ENCODE assay signal across 16 cellular contexts in genomic region chr10:11009471-11010308, GRCh38. TPM values are rescaled to one million over a fixed set of nuclear protein-coding genes. Genes with fewer than 3 reads are reported as not detected.
DNase-seq lines count a peak whose midpoint lies in the region; ATAC-seq and TF ChIP-seq lines count a peak whose summit lies in the region.
"Had no signal": no experiment of that assay in that cellular context is flagged by ENCODE, and none has a peak within 500 bp of the region (broad histone marks: within the 10 kb centered on the region; RNA-seq: fewer than 3 reads in every experiment).

No MANE protein-coding gene starts in this region.

- no peaks in the 10 kb centered on the region for H3K9me3 Mint-ChIP-seq in activated naive CD8-positive, alpha-beta T cell treated with anti-CD3 and anti-CD28 coated beads, Interleukin-2, amount 10 ng/mL, durations not matched to agents 7 days and 5 days
- H3K9me3 Mint-ChIP-seq in activated naive CD8-positive, alpha-beta T cell treated with anti-CD3 and anti-CD28 coated beads for 36 hours: no peaks in the 10 kb centered on the region
- H3K9me3 Mint-ChIP-seq in activated T-helper 17 cell treated with anti-CD3 and anti-CD28 coated beads, Interleukin-2, amount 50 U/mL, for 72 hours: no peaks in the 10 kb centered on the region
- no peaks in the 10 kb centered on the region for H3K9me3 Mint-ChIP-seq in activated naive CD8-positive, alpha-beta T cell treated with anti-CD3 and anti-CD28 coated beads, Interleukin-2, amount 50 U/mL, for 24 hours

- POLR2A ChIA-PET in activated naive CD8-positive, alpha-beta T cell treated with anti-CD3 and anti-CD28 coated beads, Interleukin-2, amount 10 ng/mL, durations not matched to agents 7 days and 5 days (lab: Charles Lee): no interaction called here

- H3K27ac ChIP-seq in thymus (ENCODE audit: low read depth): peak overlapping the region; percentile 93
- H3K27ac ChIP-seq in left ventricle myocardium inferior (replicated peaks): no peak overlapping the region
- H3K27ac ChIP-seq: cardiac muscle cell, neutrophil, PC-9, thoracic aorta, WERI-Rb-1 had no signal

- peaks cover 77% of the 10 kb centered on the region for H3K27me3 Mint-ChIP-seq in activated naive CD8-positive, alpha-beta T cell treated with anti-CD3 and anti-CD28 coated beads, Interleukin-2, amount 10 ng/mL, durations not matched to agents 7 days and 5 days
- H3K27me3 Mint-ChIP-seq in activated naive CD8-positive, alpha-beta T cell treated with anti-CD3 and anti-CD28 coated beads for 36 hours: peaks cover 84% of the 10 kb centered on the region
- peaks cover 74% of the 10 kb centered on the region for H3K27me3 Mint-ChIP-seq in activated T-helper 17 cell treated with anti-CD3 and anti-CD28 coated beads, Interleukin-2, amount 50 U/mL, for 72 hours
- H3K27me3 Mint-ChIP-seq in activated naive CD8-positive, alpha-beta T cell treated with anti-CD3 and anti-CD28 coated beads, Interleukin-2, amount 50 U/mL, for 24 hours: peaks cover 68% of the 10 kb centered on the region

- ATAC-seq in activated naive CD8-positive, alpha-beta T cell treated with anti-CD3 and anti-CD28 coated beads, Interleukin-2, amount 10 ng/mL, durations not matched to agents 7 days and 5 days (ENCODE audit: low read depth): peak; percentile 42
- peak; percentile 69 for ATAC-seq in activated T-helper 17 cell treated with anti-CD3 and anti-CD28 coated beads, Interleukin-2, amount 50 U/mL, for 72 hours (replicated peaks)
- no peak for ATAC-seq in GM21737 (IDR thresholded peaks at IDR 0.05; ENCODE audit: unreplicated experiment)
- no peak for ATAC-seq in activated naive CD8-positive, alpha-beta T cell treated with anti-CD3 and anti-CD28 coated beads, Interleukin-2, amount 50 U/mL, for 24 hours

- no peaks in the 10 kb centered on the region for H3K36me3 Mint-ChIP-seq in activated naive CD8-positive, alpha-beta T cell treated with anti-CD3 and anti-CD28 coated beads, Interleukin-2, amount 10 ng/mL, durations not matched to agents 7 days and 5 days
- no peaks in the 10 kb centered on the region for H3K36me3 Mint-ChIP-seq in activated naive CD8-positive, alpha-beta T cell treated with anti-CD3 and anti-CD28 coated beads for 36 hours
- no peaks in the 10 kb centered on the region for H3K36me3 Mint-ChIP-seq in activated T-helper 17 cell treated with anti-CD3 and anti-CD28 coated beads, Interleukin-2, amount 50 U/mL, for 72 hours (ENCODE audit: low read depth)
- H3K36me3 Mint-ChIP-seq in activated naive CD8-positive, alpha-beta T cell treated with anti-CD3 and anti-CD28 coated beads, Interleukin-2, amount 50 U/mL, for 24 hours (ENCODE audit: low read depth): no peaks in the 10 kb centered on the region

- no peak for TF ChIP-seq CTCF in left ventricle myocardium inferior (IDR thresholded peaks at IDR 0.05; ENCODE audit: borderline replicate concordance)

- WGBS in thymus: 56% methylated on average over 13 of the region's 13 CpGs

- no peak overlapping the region for H3K4me3 Mint-ChIP-seq in activated naive CD8-positive, alpha-beta T cell treated with anti-CD3 and anti-CD28 coated beads, Interleukin-2, amount 10 ng/mL, durations not matched to agents 7 days and 5 days
- H3K4me3 Mint-ChIP-seq in activated naive CD8-positive, alpha-beta T cell treated with anti-CD3 and anti-CD28 coated beads for 36 hours: no peak overlapping the region
- peak overlapping the region; percentile 33 for H3K4me3 Mint-ChIP-seq in activated T-helper 17 cell treated with anti-CD3 and anti-CD28 coated beads, Interleukin-2, amount 50 U/mL, for 72 hours
- H3K4me3 Mint-ChIP-seq in activated naive CD8-positive, alpha-beta T cell treated with anti-CD3 and anti-CD28 coated beads, Interleukin-2, amount 50 U/mL, for 24 hours: no peak overlapping the region

- peaks cover 67% of the 10 kb centered on the region for H3K4me1 ChIP-seq in thymus (ENCODE audit: control insufficient read depth, insufficient read depth, low read length)
- H3K4me1 ChIP-seq in left ventricle myocardium inferior: peaks cover 23% of the 10 kb centered on the region

- intact Hi-C loops in left ventricle myocardium inferior (cut with micrococcal nuclease): no loop called here

- H3K4me3 ChIP-seq in thymus (ENCODE audit: low read length) (no peak overlapping the region), left ventricle myocardium inferior (no peak overlapping the region)
- H3K4me3 ChIP-seq: cardiac muscle cell, PC-9, smooth muscle cell, thoracic aorta had no signal

- no peaks in the 10 kb centered on the region for H3K27me3 ChIP-seq in thymus (ENCODE audit: control insufficient read depth, insufficient read depth)
- no peaks in the 10 kb centered on the region for H3K27me3 ChIP-seq in left ventricle myocardium inferior (ENCODE audit: low read depth)
- H3K27me3 ChIP-seq: cardiac muscle cell had no signal

- H3K36me3 ChIP-seq in thymus (ENCODE audit: control insufficient read depth, insufficient read depth) (no peaks in the 10 kb centered on the region), left ventricle myocardium inferior (no peaks in the 10 kb centered on the region)
- H3K36me3 ChIP-seq: cardiac muscle cell, neutrophil, thoracic aorta, WERI-Rb-1 had no signal

- no peak for DNase-seq in activated naive CD8-positive, alpha-beta T cell treated with anti-CD3 and anti-CD28 coated beads, Interleukin-2, amount 10 ng/mL, durations not matched to agents 7 days and 5 days
- no peak for DNase-seq in activated naive CD8-positive, alpha-beta T cell treated with anti-CD3 and anti-CD28 coated beads for 36 hours
- DNase-seq in inferior parietal cortex (ENCODE audit: extremely low spot score) (peak; percentile 36), left ventricle myocardium inferior (no peak)
- no peak for DNase-seq in activated naive CD8-positive, alpha-beta T cell treated with anti-CD3 and anti-CD28 coated beads, Interleukin-2, amount 50 U/mL, for 24 hours
- DNase-seq: hippocampal formation, NCI-H1092 treated with DMSO at 0.1 percent for 48 hours, PC-9, WERI-Rb-1 had no signal

- no peak overlapping the region for H3K27ac Mint-ChIP-seq in activated naive CD8-positive, alpha-beta T cell treated with anti-CD3 and anti-CD28 coated beads, Interleukin-2, amount 10 ng/mL, durations not matched to agents 7 days and 5 days
- no peak overlapping the region for H3K27ac Mint-ChIP-seq in activated naive CD8-positive, alpha-beta T cell treated with anti-CD3 and anti-CD28 coated beads for 36 hours
- no peak overlapping the region for H3K27ac Mint-ChIP-seq in activated T-helper 17 cell treated with anti-CD3 and anti-CD28 coated beads, Interleukin-2, amount 50 U/mL, for 72 hours
- H3K27ac Mint-ChIP-seq in activated naive CD8-positive, alpha-beta T cell treated with anti-CD3 and anti-CD28 coated beads, Interleukin-2, amount 50 U/mL, for 24 hours: no peak overlapping the region

- no peaks in the 10 kb centered on the region for H3K9me3 ChIP-seq in thymus (ENCODE audit: control insufficient read depth)
- no peaks in the 10 kb centered on the region for H3K9me3 ChIP-seq in left ventricle myocardium inferior (replicated peaks)
- H3K9me3 ChIP-seq: neutrophil, thoracic aorta had no signal

- H3K4me1 Mint-ChIP-seq in activated naive CD8-positive, alpha-beta T cell treated with anti-CD3 and anti-CD28 coated beads, Interleukin-2, amount 10 ng/mL, durations not matched to agents 7 days and 5 days: peaks cover 9% of the 10 kb centered on the region
- peaks cover 11% of the 10 kb centered on the region for H3K4me1 Mint-ChIP-seq in activated naive CD8-positive, alpha-beta T cell treated with anti-CD3 and anti-CD28 coated beads for 36 hours
- peaks cover 15% of the 10 kb centered on the region for H3K4me1 Mint-ChIP-seq in activated T-helper 17 cell treated with anti-CD3 and anti-CD28 coated beads, Interleukin-2, amount 50 U/mL, for 72 hours
- H3K4me1 Mint-ChIP-seq in activated naive CD8-positive, alpha-beta T cell treated with anti-CD3 and anti-CD28 coated beads, Interleukin-2, amount 50 U/mL, for 24 hours: peaks cover 3% of the 10 kb centered on the region

RNA-seq across cellular contexts. Expression of gene CELF2, which starts 8.0 kb away (rescaled TPM):
- total RNA-seq in activated naive CD8-positive, alpha-beta T cell treated with anti-CD3 and anti-CD28 coated beads, Interleukin-2, amount 10 ng/mL, durations not matched to agents 7 days and 5 days: 100 to 1,000 TPM; 168 TPM
- 100 to 1,000 TPM; 137 to 139 TPM for total RNA-seq in activated naive CD8-positive, alpha-beta T cell treated with anti-CD3 and anti-CD28 coated beads for 36 hours
- total RNA-seq in activated T-helper 17 cell treated with anti-CD3 and anti-CD28 coated beads, Interleukin-2, amount 50 U/mL, for 72 hours: 100 to 1,000 TPM; 139 to 146 TPM
- polyA plus RNA-seq in thymus: 48.1 TPM
- 74.9 TPM for total RNA-seq in left ventricle myocardium inferior
- total RNA-seq: PC-9 had no signal

Comparison
In these comparisons a context has a peak if more than half of its experiments do, and no peak if none do; other contexts are left out.
1. ATAC-seq: peak in activated naive CD8-positive, alpha-beta T cell treated with anti-CD3 and anti-CD28 coated beads, Interleukin-2, amount 10 ng/mL, durations not matched to agents 7 days and 5 days (single experiment) and activated T-helper 17 cell treated with anti-CD3 and anti-CD28 coated beads, Interleukin-2, amount 50 U/mL, for 72 hours (single experiment); none in GM21737 (single experiment) and activated naive CD8-positive, alpha-beta T cell treated with anti-CD3 and anti-CD28 coated beads, Interleukin-2, amount 50 U/mL, for 24 hours (single experiment).